In genomic region chr19:54709549-54709948, GRCh38 we compare ENCODE assay signal across 2 cellular contexts. TPM values are rescaled to one million over a fixed set of nuclear protein-coding genes. Genes with fewer than 3 reads are reported as not detected.
"Had no signal": no experiment of that assay in that cellular context is flagged by ENCODE, and none has a peak within 500 bp of the region (broad histone marks: within the 10 kb centered on the region; RNA-seq: fewer than 3 reads in every experiment).

No MANE protein-coding gene starts in this region.

RNA-seq across cellular contexts. Expression of gene KIR3DL3, which starts 14.7 kb away (rescaled TPM):
- total RNA-seq: G401, GM12878 had no signal
- polyA plus RNA-seq: GM12878 had no signal

RNA-seq across cellular contexts. Expression of gene KIR2DL3, which starts 28.8 kb away (rescaled TPM):
- total RNA-seq: G401, GM12878 had no signal

RNA-seq across cellular contexts. Expression of gene LILRB4, which starts 46.8 kb away (rescaled TPM):
- total RNA-seq: G401 had no signal
